8 cellular contexts compared by ENCODE assay signal in genomic region chr19:17338440-17339078, GRCh38. TPM values are rescaled to one million over a fixed set of nuclear protein-coding genes. Genes with fewer than 3 reads are reported as not detected.
A peak's percentile ranks its signal among the peaks of the same experiment; 100 is the strongest.
DNase-seq lines count a peak whose midpoint lies in the region; ATAC-seq, FAIRE-seq and TF ChIP-seq lines count a peak whose summit lies in the region.

No MANE protein-coding gene starts in this region.

- H3F3A ChIP-seq in PC-9 (ENCODE audit: insufficient read depth, low read depth) = peaks cover 44% of the 10 kb centered on the region; the same call in 1 of the 2 replicates

- no peaks in the 10 kb centered on the region for H3K9me3 ChIP-seq in PC-9 (ENCODE audit: insufficient read depth, low read depth)

- no peak overlapping the region for H2AFZ ChIP-seq in PC-9

- TF ChIP-seq CTCF in PC-9 (conservative IDR thresholded peaks at IDR 0.05) = no peak
- TF ChIP-seq CTCF in epithelial cell of esophagus (IDR thresholded peaks at IDR 0.05; ENCODE audit: insufficient read depth, low read depth, low read length, missing control alignments) = no peak

- H3K4me1 ChIP-seq in PC-9 (replicated peaks; ENCODE audit: insufficient read depth) (peaks cover 28% of the 10 kb centered on the region), rectal smooth muscle tissue (ENCODE audit: control insufficient read depth, insufficient read depth, low read length) (peaks cover 12% of the 10 kb centered on the region)

- H3K4me2 ChIP-seq in PC-9 = peak overlapping the region; percentile 80

- no peak overlapping the region for H3K27ac ChIP-seq in PC-9
- H3K27ac ChIP-seq in rectal smooth muscle tissue (ENCODE audit: low read depth, low read length) = no peak overlapping the region

- BruUV-seq in PC-9 (replicated peaks; lab: Mats Ljungman, UMichigan) = no TSS peak

- H3K4me3 ChIP-seq in GM08714 (ENCODE audit: low read length) (peak overlapping the region; percentile 83; the same call in 1 of the 2 replicates), PC-9 (peak overlapping the region; percentile 74; the same call in 1 of the 2 replicates), epithelial cell of esophagus (ENCODE audit: low read length) (peak overlapping the region; percentile 92), rectal smooth muscle tissue (ENCODE audit: low read length) (peak overlapping the region; percentile 84)

- no peak for FAIRE-seq in GM19239 (lab: Jason Lieb, UNC)

- H4K20me1 ChIP-seq in PC-9 (ENCODE audit: insufficient read depth) = no peaks in the 10 kb centered on the region; the same call in 1 of the 2 replicates

- POLR2A ChIA-PET in PC-9 (lab: Charles Lee; ENCODE audit: unreplicated experiment) = interaction anchor here (0.6 kb wide), 1 partner anchor 22 kb away, joined by 3 read pairs; no protein-coding TSS in a partner anchor

- intact Hi-C loops in PC-9 (cut with micrococcal nuclease; ENCODE audit: unreplicated experiment) = no loop called here

- H3K79me2 ChIP-seq in PC-9 (ENCODE audit: low read depth) = peaks cover 18% of the 10 kb centered on the region

- H3K9me2 ChIP-seq in PC-9 (ENCODE audit: insufficient read depth) = no peaks in the 10 kb centered on the region

- H3K27me3 ChIP-seq in PC-9 (ENCODE audit: insufficient read depth, low read depth) = no peaks in the 10 kb centered on the region
- no peaks in the 10 kb centered on the region for H3K27me3 ChIP-seq in rectal smooth muscle tissue (ENCODE audit: control insufficient read depth, insufficient read depth, low read length)

- no peak for DNase-seq in PC-9
- no peak for DNase-seq in epithelial cell of esophagus (ENCODE audit: low read depth)
- DNase-seq in NK-92 treated with Interleukin-12 subunit alpha and Interleukin-12 subunit beta, amount 100 ng/mL, for 24 hours (lab: John Stamatoyannopoulos, UW) = no peak
- no peak for DNase-seq in stimulated activated CD4-positive, alpha-beta T cell treated with anti-CD3 and anti-CD28 coated beads, Interleukin-4, amount 100 ng/mL, for 4 hours
- DNase-seq in GM19239 (ENCODE audit: insufficient read length, low spot score) = no peak

- H3K9ac ChIP-seq in rectal smooth muscle tissue (ENCODE audit: low read length) = no peak overlapping the region

- peaks cover 6% of the 10 kb centered on the region; the same call in 1 of the 2 replicates for H3K36me3 ChIP-seq in PC-9 (ENCODE audit: low read depth)
- H3K36me3 ChIP-seq in rectal smooth muscle tissue (ENCODE audit: control insufficient read depth, insufficient read depth, low read length) = no peaks in the 10 kb centered on the region

- CTCF ChIA-PET in PC-9 (lab: Charles Lee) = no interaction called here

- ATAC-seq in GM19395 (IDR thresholded peaks at IDR 0.05; ENCODE audit: unreplicated experiment) = no peak

RNA-seq across cellular contexts. Expression of gene GTPBP3, which starts 1.2 kb away (rescaled TPM):
- 48.8 and 50.7 TPM in 2 replicates for total RNA-seq in PC-9 (2021)

RNA-seq across cellular contexts. Expression of gene ANO8, which starts 3.9 kb away (rescaled TPM):
- 11.4 and 15.1 TPM in 2 replicates for total RNA-seq in PC-9 (2021)

RNA-seq across cellular contexts. Expression of gene DDA1, which starts 29.2 kb away (rescaled TPM):
- total RNA-seq in PC-9 (2021) = 47.6 and 72.5 TPM in 2 replicates

RNA-seq across cellular contexts. Expression of gene MRPL34, which starts 32.9 kb away (rescaled TPM):
- 64.8 and 70.8 TPM in 2 replicates for total RNA-seq in PC-9 (2021)

RNA-seq across cellular contexts. Expression of gene ABHD8, which starts 35.3 kb away (rescaled TPM):
- 32.2 and 37.5 TPM in 2 replicates for total RNA-seq in PC-9 (2021)
